Comparison of ENCODE assay signal across 23 cellular contexts in the genomic region with DNA sequence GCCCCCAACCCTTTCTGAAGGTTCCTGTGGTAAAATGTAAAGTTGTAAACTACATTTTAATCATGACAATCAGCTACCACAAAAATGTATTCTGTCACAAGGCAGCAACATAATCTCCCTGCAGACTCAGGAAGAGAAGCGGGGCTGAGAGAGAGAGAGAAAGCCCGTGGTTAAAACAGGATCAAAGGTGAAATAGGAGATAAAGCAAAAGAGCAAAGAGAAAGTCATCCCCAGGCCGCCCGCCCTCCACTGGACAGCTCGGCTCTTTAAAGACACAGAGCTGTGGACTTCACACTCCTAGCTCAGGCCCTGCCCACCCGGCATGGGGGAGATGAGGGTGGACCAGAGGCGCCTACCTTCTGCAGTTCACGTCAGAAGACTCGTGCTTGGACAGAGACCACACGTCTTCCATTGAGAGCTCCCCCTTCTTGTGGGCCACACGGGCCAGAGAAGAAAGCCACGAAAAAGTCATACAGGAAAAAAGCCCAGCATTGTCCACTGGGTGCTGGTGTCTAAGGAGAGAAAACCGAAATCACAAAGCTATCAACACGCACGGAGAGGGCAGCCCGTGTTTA. TPM values are rescaled to one million over a fixed set of nuclear protein-coding genes. Genes with fewer than 3 reads are reported as not detected.
A peak's percentile ranks its signal among the peaks of the same experiment; 100 is the strongest.
DNase-seq lines count a peak whose midpoint lies in the region; ATAC-seq, FAIRE-seq and TF ChIP-seq lines count a peak whose summit lies in the region.
"Had no signal": no experiment of that assay in that cellular context is flagged by ENCODE, and none has a peak within 500 bp of the region (broad histone marks: within the 10 kb centered on the region; RNA-seq: fewer than 3 reads in every experiment).

No MANE protein-coding gene starts in this region.

- in situ Hi-C loops in gastrocnemius medialis (cut with MboI; ENCODE audit: low sequenced_read_pairs in 4 of 4) (no loop called here), GM13977 (cut with MboI; ENCODE audit: low pct_unique_long_range_greater_than_20kb, low sequenced_read_pairs, unreplicated experiment) (no loop called here)

- no peak for FAIRE-seq in GM12891 (lab: Jason Lieb, UNC)
- FAIRE-seq: TTC549 had no signal

- H3K4me3 ChIP-seq in SJCRH30 (no peak overlapping the region), fibroblast of mammary gland (ENCODE audit: control insufficient read depth, low read depth, low read length) (no peak overlapping the region), gastrocnemius medialis (no peak overlapping the region)
- H3K4me3 ChIP-seq: adrenal gland, esophagus muscularis mucosa, left ventricle myocardium inferior, PC-9, tibial artery had no signal

- intact Hi-C loops in gastrocnemius medialis (cut with DNase I; ENCODE audit: low total_unique reads) = loop anchor here (10.0 kb wide), 2 partner anchors 54 to 704 kb away; no protein-coding TSS in a partner anchor

- no peak for TF ChIP-seq CTCF in fibroblast of mammary gland (conservative IDR thresholded peaks at IDR 0.05; ENCODE audit: control insufficient read depth, insufficient read depth, low read depth, low read length)
- no peak for TF ChIP-seq CTCF in gastrocnemius medialis (IDR thresholded peaks at IDR 0.05 in 4 of 5, conservative IDR thresholded peaks at IDR 0.05 in 1 of 5)
- TF ChIP-seq CTCF in GM10266 (IDR thresholded peaks at IDR 0.05; ENCODE audit: control insufficient read depth, insufficient read depth, low read depth, missing control alignments) = no peak
- no peak for TF ChIP-seq CTCF in GM13977 (IDR thresholded peaks at IDR 0.05; ENCODE audit: extremely low read depth, insufficient read depth, missing control alignments)

- DNase-seq in EL (peak; percentile 76), SJCRH30 (peak; percentile 24 to 56), fibroblast of mammary gland (ENCODE audit: low read depth) (peak; percentile 25), gastrocnemius medialis (peak in 1 of 2 donors; percentile 45), GM10266 (ENCODE audit: extremely low spot score) (no peak), GM12891 (ENCODE audit: insufficient read length, low spot score) (no peak), GM13977 (ENCODE audit: low spot score) (no peak)
- DNase-seq in activated CD4-positive, alpha-beta T cell treated with anti-CD3 and anti-CD28 coated beads, Interleukin-2, amount 50 U/mL, for 48 hours = no peak
- DNase-seq: activated CD4-positive, alpha-beta memory T cell treated with anti-CD3 and anti-CD28 coated beads, Interleukin-2, amount 10 ng/mL, durations not matched to agents 7 days and 5 days; adrenal gland; AML-193; cortex of kidney; left ventricle myocardium inferior; naive thymus-derived CD8-positive, alpha-beta T cell; NCI-H1436 treated with DMSO at 0.1 percent for 48 hours; NCI-H446 treated with DMSO at 0.1 percent for 48 hours; PC-9; SK-N-SH; stimulated activated CD4-positive, alpha-beta T cell treated with anti-CD3 and anti-CD28 coated beads, Interleukin-4, amount 100 ng/mL, for 1 hour; tibial artery had no signal

- H3K36me3 ChIP-seq in SJCRH30 (no peaks in the 10 kb centered on the region), gastrocnemius medialis (peaks cover 0 to 60% of the 10 kb centered on the region in 2 donors)

- no peaks in the 10 kb centered on the region for H3K9me3 ChIP-seq in SJCRH30 (replicated peaks)
- no peaks in the 10 kb centered on the region for H3K9me3 ChIP-seq in gastrocnemius medialis
- H3K9me3 ChIP-seq: adrenal gland, esophagus muscularis mucosa, left ventricle myocardium inferior, SK-N-SH, tibial artery had no signal

- ATAC-seq in gastrocnemius medialis = peak; percentile 38 to 66
- ATAC-seq: naive thymus-derived CD8-positive, alpha-beta T cell had no signal

- H3K4me1 ChIP-seq in SJCRH30 = peaks cover 29% of the 10 kb centered on the region
- H3K4me1 ChIP-seq in gastrocnemius medialis = peaks cover 37 to 38% of the 10 kb centered on the region in 2 donors
- H3K4me1 ChIP-seq: adrenal gland, left ventricle myocardium inferior, tibial artery had no signal

- TF ChIP-seq POLR2A in gastrocnemius medialis (IDR thresholded peaks at IDR 0.05) = no peak
- TF ChIP-seq POLR2A in GM12891 (IDR thresholded peaks at IDR 0.05; ENCODE audit: low read depth, low read length) = no peak

- peak overlapping the region; percentile 77 for H3K27ac ChIP-seq in SJCRH30
- H3K27ac ChIP-seq in gastrocnemius medialis = peak overlapping the region; percentile 75 to 89 (median 84)
- H3K27ac ChIP-seq: adrenal gland, esophagus muscularis mucosa, left ventricle myocardium inferior, PC-9, tibial artery had no signal

- H3K27me3 ChIP-seq in SJCRH30 = no peaks in the 10 kb centered on the region
- H3K27me3 ChIP-seq in gastrocnemius medialis = no peaks in the 10 kb centered on the region
- H3K27me3 ChIP-seq: adrenal gland, esophagus muscularis mucosa, tibial artery had no signal

TF ChIP-seq in GM12891, 5 proteins besides CTCF, POLR2A, EP300 and RAD21:
- TF ChIP-seq SPI1 (IDR thresholded peaks at IDR 0.05; ENCODE audit: low read depth, low read length) (no peak), POU2F2 (IDR thresholded peaks at IDR 0.05; ENCODE audit: low read depth, low read length) (no peak), PAX5 (IDR thresholded peaks at IDR 0.05; ENCODE audit: insufficient read depth, low read length, severe bottlenecking) (no peak), POLR2AphosphoS5 (IDR thresholded peaks at IDR 0.05; ENCODE audit: low read depth, low read length) (no peak), TAF1 (IDR thresholded peaks at IDR 0.05; ENCODE audit: low read depth, low read length) (no peak)

RNA-seq across cellular contexts. Expression of a gene that starts 29.4 kb away (rescaled TPM):
- total RNA-seq in SJCRH30 (2014; rRNA removed; shearing (Covaris generic)) = 11.2 and 15.0 TPM in 2 replicates
- 10 to 100 TPM; 20.4 to 52.2 (median 39.5) TPM for total RNA-seq in gastrocnemius medialis
- 2.7 TPM for polyA plus RNA-seq in GM12891 (2012; ENCODE audit: low read depth, missing spikeins)

RNA-seq across cellular contexts. Expression of a gene that starts 43.2 kb away (rescaled TPM):
- not detected in 2 replicates for total RNA-seq in SJCRH30 (2014; rRNA removed; shearing (Covaris generic))
- not detected for total RNA-seq in gastrocnemius medialis
- not detected for polyA plus RNA-seq in GM12891 (2012; ENCODE audit: low read depth, missing spikeins)
- total RNA-seq: activated CD4-positive, alpha-beta memory T cell treated with anti-CD3 and anti-CD28 coated beads, Interleukin-2, amount 10 ng/mL, durations not matched to agents 7 days and 5 days; adrenal gland; esophagus muscularis mucosa; left ventricle myocardium inferior; naive thymus-derived CD8-positive, alpha-beta T cell; PC-9 had no signal
- polyA plus RNA-seq: adrenal gland; IgD-negative memory B cell; naive thymus-derived CD8-positive, alpha-beta T cell; SK-N-SH had no signal

Comparison
In these comparisons a context has a peak if more than half of its experiments do, and no peak if none do; other contexts are left out.
1. DNase-seq: peak in EL (single experiment), SJCRH30 (2 of 2) and fibroblast of mammary gland (single experiment); none in GM10266 (single experiment), activated CD4-positive, alpha-beta T cell treated with anti-CD3 and anti-CD28 coated beads, Interleukin-2, amount 50 U/mL, for 48 hours (0 of 2), GM12891 (single experiment) and GM13977 (single experiment).